ENCODE assay signal across 13 cellular contexts in the genomic region with DNA sequence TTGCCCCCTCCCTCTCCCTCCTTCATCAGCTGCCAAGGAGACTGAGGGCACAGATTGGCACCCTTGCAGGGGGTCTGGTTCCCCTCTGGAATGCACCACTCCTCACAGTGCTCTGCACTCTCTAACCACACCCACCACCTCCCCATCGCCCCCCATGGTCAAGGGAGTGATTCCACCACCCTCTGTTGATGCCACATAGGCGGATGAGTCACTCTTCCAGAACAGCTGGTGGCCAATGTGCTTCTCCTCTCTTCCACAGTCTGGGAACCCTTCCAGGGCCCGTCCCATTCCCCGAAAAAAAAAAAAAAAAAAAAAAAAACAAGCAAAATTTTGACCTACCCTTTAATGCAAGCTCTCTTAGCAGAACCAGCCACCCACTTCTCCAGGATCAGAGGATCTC.
A peak's percentile ranks its signal among the peaks of the same experiment; 100 is the strongest.
DNase-seq lines count a peak whose midpoint lies in the region; ATAC-seq and TF ChIP-seq lines count a peak whose summit lies in the region.
"Had no signal": no experiment of that assay in that cellular context is flagged by ENCODE, and none has a peak within 500 bp of the region (broad histone marks: within the 10 kb centered on the region; RNA-seq: fewer than 3 reads in every experiment).

No MANE protein-coding gene starts in this region.

- H3K36me3 Mint-ChIP-seq in CD8-positive, alpha-beta T cell: no peaks in the 10 kb centered on the region

- no peaks in the 10 kb centered on the region for H3K9me3 ChIP-seq in CD8-positive, alpha-beta T cell (ENCODE audit: low read length)
- H3K9me3 ChIP-seq: tibial artery had no signal

- no peak for TF ChIP-seq CTCF in CD8-positive, alpha-beta T cell (IDR thresholded peaks at IDR 0.05)
- no peak for TF ChIP-seq CTCF in coronary artery (IDR thresholded peaks at IDR 0.05)

- no peaks in the 10 kb centered on the region for H3K27me3 Mint-ChIP-seq in CD8-positive, alpha-beta T cell (ENCODE audit: low read depth)
- H3K27me3 Mint-ChIP-seq: activated T-helper 17 cell treated with anti-CD3 and anti-CD28 coated beads, Interleukin-2, amount 50 U/mL, for 72 hours had no signal

- H3K27me3 ChIP-seq in CD8-positive, alpha-beta T cell (ENCODE audit: insufficient read depth, low read length): no peaks in the 10 kb centered on the region
- H3K27me3 ChIP-seq: dorsolateral prefrontal cortex, tibial artery had no signal

- no peaks in the 10 kb centered on the region for H3K36me3 ChIP-seq in CD8-positive, alpha-beta T cell (ENCODE audit: insufficient read depth, low read length)
- H3K36me3 ChIP-seq: tibial artery, WERI-Rb-1 had no signal

- POLR2A ChIA-PET in CD8-positive, alpha-beta T cell (lab: Charles Lee): interaction anchor here (1.0 kb wide), 1 partner anchor 343 kb away, joined by 3 read pairs; no protein-coding TSS in a partner anchor

- no peak overlapping the region for H3K27ac ChIP-seq in CD8-positive, alpha-beta T cell (ENCODE audit: low read depth, low read length)
- peak overlapping the region in 1 of 2 donors; percentile 66 for H3K27ac ChIP-seq in coronary artery
- H3K27ac ChIP-seq: WERI-Rb-1 had no signal

- no peak overlapping the region for H3K4me3 Mint-ChIP-seq in CD8-positive, alpha-beta T cell
- H3K4me3 Mint-ChIP-seq: activated T-helper 17 cell treated with anti-CD3 and anti-CD28 coated beads, Interleukin-2, amount 50 U/mL, for 72 hours had no signal

- H3K4me3 ChIP-seq in CD8-positive, alpha-beta T cell (ENCODE audit: low read depth, low read length): no peak overlapping the region
- H3K4me3 ChIP-seq in coronary artery: no peak overlapping the region
- H3K4me3 ChIP-seq: dorsolateral prefrontal cortex, tibial artery had no signal

- ATAC-seq in CD8-positive, alpha-beta T cell: no peak
- ATAC-seq: activated T-helper 17 cell treated with anti-CD3 and anti-CD28 coated beads, Interleukin-2, amount 50 U/mL, for 72 hours had no signal

- H3K4me1 Mint-ChIP-seq in CD8-positive, alpha-beta T cell (ENCODE audit: low read depth): peaks cover 83% of the 10 kb centered on the region

- no peaks in the 10 kb centered on the region for H3K9me3 Mint-ChIP-seq in CD8-positive, alpha-beta T cell
- H3K9me3 Mint-ChIP-seq: activated T-helper 17 cell treated with anti-CD3 and anti-CD28 coated beads, Interleukin-2, amount 50 U/mL, for 72 hours had no signal

- DNase-seq in AG20443 (ENCODE audit: low spot score): peak; percentile 83
- peak; percentile 86 for DNase-seq in HT1080 (ENCODE audit: low read depth)
- DNase-seq in brain pericyte (ENCODE audit: low read depth, low spot score): peak; percentile 62
- peak; percentile 25 to 42 for DNase-seq in lung microvascular endothelial cell (ENCODE audit: low read depth in 2 of 2)
- DNase-seq in CD8-positive, alpha-beta T cell: no peak
- no peak for DNase-seq in coronary artery (ENCODE audit: low spot score)
- no peak for DNase-seq in midbrain (lab: John Stamatoyannopoulos, UW)
- DNase-seq in C1 segment of cervical spinal cord (lab: John Stamatoyannopoulos, UW): no peak
- DNase-seq: NCI-H1417 treated with DMSO at 0.1 percent for 48 hours, WERI-Rb-1 had no signal

- intact Hi-C loops in CD8-positive, alpha-beta T cell (cut with DNase I, micrococcal nuclease): loop anchor here (5.0 to 10.0 kb wide), 2 partner anchors 62 to 185 kb away; no protein-coding TSS in a partner anchor

- CTCF ChIA-PET in CD8-positive, alpha-beta T cell (lab: Charles Lee): interaction anchor here (1.0 to 9.6 kb wide), 6 partner anchors 119 to 409 kb away, joined by 3 to 143 read pairs (median 4); no protein-coding TSS in a partner anchor

- H3K4me1 ChIP-seq in CD8-positive, alpha-beta T cell (ENCODE audit: insufficient read depth, low read length): peaks cover 64% of the 10 kb centered on the region

- no peak overlapping the region for H3K27ac Mint-ChIP-seq in CD8-positive, alpha-beta T cell
- H3K27ac Mint-ChIP-seq: activated T-helper 17 cell treated with anti-CD3 and anti-CD28 coated beads, Interleukin-2, amount 50 U/mL, for 72 hours had no signal

Comparison
In these comparisons a context has a peak if more than half of its experiments do, and no peak if none do; other contexts are left out.
1. DNase-seq: peak in AG20443 (single experiment), HT1080 (single experiment), brain pericyte (single experiment) and lung microvascular endothelial cell (2 of 2); none in CD8-positive, alpha-beta T cell (0 of 7), coronary artery (single experiment), midbrain (single experiment) and C1 segment of cervical spinal cord (0 of 14).